In the genomic region with DNA sequence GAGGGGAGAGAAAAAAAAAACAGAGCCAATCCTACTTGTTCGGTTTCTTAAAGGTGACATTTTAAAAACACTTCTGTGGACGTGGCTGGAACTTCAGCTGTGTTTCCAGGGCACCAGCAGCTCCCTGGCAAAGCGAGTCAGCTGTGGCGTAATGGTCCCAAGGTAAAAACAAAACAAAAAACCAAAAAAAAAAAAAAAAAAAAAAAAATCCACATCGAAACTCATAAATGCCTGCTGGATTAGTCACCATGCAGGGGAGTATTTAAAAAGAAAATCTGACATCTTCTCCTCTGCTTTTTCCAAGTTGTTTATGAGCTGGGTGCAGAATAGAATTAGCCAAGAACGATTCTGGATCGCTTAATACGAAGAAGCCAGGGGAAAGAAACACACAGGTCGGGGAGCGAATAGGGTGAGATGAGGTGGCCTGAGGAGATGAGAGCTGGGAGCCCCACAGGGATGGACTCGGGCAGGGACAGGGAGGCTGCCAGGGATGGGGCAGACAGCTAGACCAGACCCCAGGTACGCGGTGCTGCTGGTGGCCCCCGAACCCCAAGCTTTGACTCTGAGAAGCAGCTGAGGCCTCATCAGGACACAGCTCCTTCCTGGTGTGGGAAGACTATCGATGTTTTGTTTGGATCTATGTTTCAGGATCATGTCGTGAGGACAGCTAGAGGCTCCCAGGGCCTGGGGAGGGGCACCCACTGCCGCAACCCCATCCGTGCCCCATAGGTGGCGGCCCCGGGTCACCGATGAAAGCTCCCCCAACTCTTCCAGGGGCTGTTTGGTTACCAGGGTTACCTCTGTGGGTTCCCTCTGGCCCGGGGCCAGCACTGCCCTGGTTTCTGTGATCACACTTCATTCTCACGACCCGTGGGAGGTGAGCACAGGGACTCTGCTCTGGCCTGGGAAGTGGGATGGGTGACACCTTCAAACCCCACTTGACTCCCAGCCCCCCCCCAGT, we compare ENCODE assay signal across 8 cellular contexts. TPM values are rescaled to one million over a fixed set of nuclear protein-coding genes. Genes with fewer than 3 reads are reported as not detected.
A peak's percentile ranks its signal among the peaks of the same experiment; 100 is the strongest.
DNase-seq lines count a peak whose midpoint lies in the region; FAIRE-seq lines count a peak whose summit lies in the region.

No MANE protein-coding gene starts in this region.

- FAIRE-seq in frontal cortex (lab: Jason Lieb, UNC) = no peak

- peak overlapping the region; percentile 68 for H3K27ac Mint-ChIP-seq in activated CD4-positive, alpha-beta T cell treated with anti-CD3 and anti-CD28 coated beads, Interleukin-2, amount 10 ng/mL, durations not matched to agents 24 days and 14 days

- no peaks in the 10 kb centered on the region for H3K27me3 ChIP-seq in muscle layer of duodenum (ENCODE audit: low read depth, low read length)

- no peak overlapping the region for H3K4me3 Mint-ChIP-seq in activated CD4-positive, alpha-beta T cell treated with anti-CD3 and anti-CD28 coated beads, Interleukin-2, amount 10 ng/mL, durations not matched to agents 24 days and 14 days

- H3K27me3 Mint-ChIP-seq in activated CD4-positive, alpha-beta T cell treated with anti-CD3 and anti-CD28 coated beads, Interleukin-2, amount 10 ng/mL, durations not matched to agents 24 days and 14 days = no peaks in the 10 kb centered on the region

- peaks cover 23% of the 10 kb centered on the region for H3K36me3 Mint-ChIP-seq in activated CD4-positive, alpha-beta T cell treated with anti-CD3 and anti-CD28 coated beads, Interleukin-2, amount 10 ng/mL, durations not matched to agents 24 days and 14 days (ENCODE audit: low read depth)

- peak overlapping the region in 1 of 2 donors; percentile 37 for H3K4me3 ChIP-seq in muscle layer of duodenum (ENCODE audit: low read depth in 1 of 2, low read length in 2 of 2)

- H3K9me3 ChIP-seq in muscle layer of duodenum (ENCODE audit: control insufficient read depth in 1 of 2, low read length in 2 of 2) = no peaks in the 10 kb centered on the region

- no peaks in the 10 kb centered on the region for H3K9me3 Mint-ChIP-seq in activated CD4-positive, alpha-beta T cell treated with anti-CD3 and anti-CD28 coated beads, Interleukin-2, amount 10 ng/mL, durations not matched to agents 24 days and 14 days

- peaks cover 12 to 30% of the 10 kb centered on the region in 2 donors for H3K36me3 ChIP-seq in muscle layer of duodenum (ENCODE audit: control insufficient read depth in 1 of 2, insufficient read depth in 2 of 2, low read length in 2 of 2)

- H3K4me1 Mint-ChIP-seq in activated CD4-positive, alpha-beta T cell treated with anti-CD3 and anti-CD28 coated beads, Interleukin-2, amount 10 ng/mL, durations not matched to agents 24 days and 14 days = peaks cover 14% of the 10 kb centered on the region

- peak overlapping the region; percentile 64 for H3K27ac ChIP-seq in muscle layer of duodenum (ENCODE audit: low read length)
- peak overlapping the region; percentile 76 for H3K27ac ChIP-seq in temporal lobe (ENCODE audit: low read depth, low read length)

- intact Hi-C loops in activated CD4-positive, alpha-beta T cell treated with anti-CD3 and anti-CD28 coated beads, Interleukin-2, amount 10 ng/mL, durations not matched to agents 24 days and 14 days (cut with micrococcal nuclease) = no loop called here

- DNase-seq in GM04503 (ENCODE audit: low read depth) (peak; percentile 77), M059J (ENCODE audit: low read depth) (peak; percentile 91), dermis blood vessel endothelial cell (peak; percentile 72), frontal cortex (ENCODE audit: low spot score in 2 of 2) (no peak), SK-N-DZ (ENCODE audit: low spot score) (no peak)
- peak; percentile 88 for DNase-seq in activated CD4-positive, alpha-beta T cell treated with anti-CD3 and anti-CD28 coated beads, Interleukin-2, amount 10 ng/mL, durations not matched to agents 24 days and 14 days

- H3K4me1 ChIP-seq in muscle layer of duodenum (ENCODE audit: control insufficient read depth in 1 of 2, insufficient read depth in 2 of 2, low read length in 2 of 2) = peaks cover 0 to 68% of the 10 kb centered on the region in 2 donors

RNA-seq across cellular contexts. Expression of a gene that starts 3.1 kb away (rescaled TPM):
- 6.7 and 10.1 TPM in 2 replicates for total RNA-seq in M059J (2014; rRNA removed; shearing (Covaris generic))
- 1.8 and 2.0 TPM in 2 replicates for total RNA-seq in activated CD4-positive, alpha-beta T cell treated with anti-CD3 and anti-CD28 coated beads, Interleukin-2, amount 10 ng/mL, durations not matched to agents 24 days and 14 days
- 4.6 and 4.9 TPM in 2 replicates for total RNA-seq in dermis blood vessel endothelial cell
- total RNA-seq in temporal lobe = 36.6 TPM
- total RNA-seq in frontal cortex = 9.4 TPM
- polyA plus RNA-seq in SK-N-DZ (2014; cell fraction: cytosol; rRNA removed) = 10.4 and 16.9 TPM in 2 replicates
- polyA plus RNA-seq in SK-N-DZ (2014; cell fraction: nucleus; rRNA removed) = 14.9 and 19.4 TPM in 2 replicates

RNA-seq across cellular contexts. Expression of a gene that starts 8.9 kb away (rescaled TPM):
- 16.0 and 16.1 TPM in 2 replicates for total RNA-seq in M059J (2014; rRNA removed; shearing (Covaris generic))
- 21.8 and 23.2 TPM in 2 replicates for total RNA-seq in activated CD4-positive, alpha-beta T cell treated with anti-CD3 and anti-CD28 coated beads, Interleukin-2, amount 10 ng/mL, durations not matched to agents 24 days and 14 days
- 14.1 and 14.3 TPM in 2 replicates for total RNA-seq in dermis blood vessel endothelial cell
- 5.9 TPM for total RNA-seq in temporal lobe
- 4.9 TPM for total RNA-seq in frontal cortex
- 16.8 and 19.2 TPM in 2 replicates for polyA plus RNA-seq in SK-N-DZ (2014; cell fraction: cytosol; rRNA removed)
- polyA plus RNA-seq in SK-N-DZ (2014; cell fraction: nucleus; rRNA removed) = 7.9 and 14.1 TPM in 2 replicates

RNA-seq across cellular contexts. Expression of a gene that starts 14.4 kb away (rescaled TPM):
- total RNA-seq in M059J (2014; rRNA removed; shearing (Covaris generic)) = 1.1 and 2.9 TPM in 2 replicates
- total RNA-seq in activated CD4-positive, alpha-beta T cell treated with anti-CD3 and anti-CD28 coated beads, Interleukin-2, amount 10 ng/mL, durations not matched to agents 24 days and 14 days = 5.3 and 8.5 TPM in 2 replicates
- total RNA-seq in dermis blood vessel endothelial cell = 0.19 TPM in 1 of 2 replicates, not detected in the other
- total RNA-seq in temporal lobe = 0.74 TPM
- not detected for total RNA-seq in frontal cortex
- polyA plus RNA-seq in SK-N-DZ (2014; cell fraction: cytosol; rRNA removed) = 9.0 and 21.7 TPM in 2 replicates
- polyA plus RNA-seq in SK-N-DZ (2014; cell fraction: nucleus; rRNA removed) = 11.4 and 25.5 TPM in 2 replicates

RNA-seq across cellular contexts. Expression of a gene that starts 14.4 kb away (rescaled TPM):
- 41.4 and 57.6 TPM in 2 replicates for total RNA-seq in M059J (2014; rRNA removed; shearing (Covaris generic))
- total RNA-seq in activated CD4-positive, alpha-beta T cell treated with anti-CD3 and anti-CD28 coated beads, Interleukin-2, amount 10 ng/mL, durations not matched to agents 24 days and 14 days = 110 and 111 TPM in 2 replicates
- total RNA-seq in dermis blood vessel endothelial cell (44.0 and 53.4 TPM in 2 replicates), temporal lobe (27.0 TPM), frontal cortex (26.9 TPM)
- polyA plus RNA-seq in SK-N-DZ (2014; cell fraction: cytosol; rRNA removed) = 82.5 and 83.0 TPM in 2 replicates
- polyA plus RNA-seq in SK-N-DZ (2014; cell fraction: nucleus; rRNA removed) = 272 and 276 TPM in 2 replicates

RNA-seq across cellular contexts. Expression of a gene that starts 25.3 kb away (rescaled TPM):
- 6.8 and 8.3 TPM in 2 replicates for total RNA-seq in M059J (2014; rRNA removed; shearing (Covaris generic))
- 46.7 and 47.6 TPM in 2 replicates for total RNA-seq in activated CD4-positive, alpha-beta T cell treated with anti-CD3 and anti-CD28 coated beads, Interleukin-2, amount 10 ng/mL, durations not matched to agents 24 days and 14 days
- 10.4 and 18.8 TPM in 2 replicates for total RNA-seq in dermis blood vessel endothelial cell
- 7.1 TPM for total RNA-seq in temporal lobe
- total RNA-seq in frontal cortex = 5.7 TPM
- 20.8 and 28.7 TPM in 2 replicates for polyA plus RNA-seq in SK-N-DZ (2014; cell fraction: cytosol; rRNA removed)
- 35.1 and 44.5 TPM in 2 replicates for polyA plus RNA-seq in SK-N-DZ (2014; cell fraction: nucleus; rRNA removed)

Comparison
In these comparisons a context has a peak if more than half of its experiments do, and no peak if none do; other contexts are left out.
1. DNase-seq: peak in GM04503 (single experiment), M059J (single experiment), activated CD4-positive, alpha-beta T cell treated with anti-CD3 and anti-CD28 coated beads, Interleukin-2, amount 10 ng/mL, durations not matched to agents 24 days and 14 days (single experiment) and dermis blood vessel endothelial cell (single experiment); none in frontal cortex (0 of 2) and SK-N-DZ (single experiment).